25 cellular contexts compared by ENCODE assay signal in the genomic region with DNA sequence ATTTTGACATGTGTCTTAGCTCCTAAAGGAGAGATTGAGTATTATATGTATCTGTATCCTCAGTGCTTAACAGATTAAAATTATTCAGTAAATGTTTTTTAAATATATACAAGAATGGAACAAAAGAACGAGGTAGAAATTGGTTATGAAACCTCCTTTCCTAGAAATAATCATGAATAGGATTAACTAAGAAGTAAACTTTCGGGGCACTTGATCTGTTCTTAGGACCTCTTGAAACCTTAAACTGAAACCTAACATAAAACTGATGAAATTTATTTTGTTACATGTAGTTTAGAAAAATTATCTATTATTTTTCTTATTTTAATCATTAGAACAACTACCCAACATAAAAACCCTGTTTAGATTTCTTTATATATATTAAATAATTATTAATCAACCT.
"Had no signal": no experiment of that assay in that cellular context is flagged by ENCODE, and none has a peak within 500 bp of the region (broad histone marks: within the 10 kb centered on the region; RNA-seq: fewer than 3 reads in every experiment).

No MANE protein-coding gene starts in this region.

- H3K27ac Mint-ChIP-seq: dendritic cell treated with granulocyte-macrophage colony-stimulating factor and Interleukin-4, amounts not matched to agents 40 ng/mL and 50 ng/mL, for 4 days; effector memory CD8-positive, alpha-beta T cell; endodermal cell had no signal

- H3K4me1 Mint-ChIP-seq: endodermal cell had no signal

- H3K4me1 ChIP-seq: colonic mucosa, esophagus squamous epithelium had no signal

- H3K27me3 ChIP-seq: colonic mucosa, dorsolateral prefrontal cortex, esophagus muscularis mucosa, esophagus squamous epithelium, foreskin keratinocyte, gastrocnemius medialis, gastroesophageal sphincter, heart left ventricle, heart right ventricle had no signal

- H3K27ac ChIP-seq: colonic mucosa, coronary artery, dorsolateral prefrontal cortex, epithelial cell of prostate, esophagus muscularis mucosa, esophagus squamous epithelium, foreskin keratinocyte, gastrocnemius medialis, gastroesophageal sphincter, heart left ventricle, heart right ventricle had no signal

- H3K9me3 Mint-ChIP-seq: dendritic cell treated with granulocyte-macrophage colony-stimulating factor and Interleukin-4, amounts not matched to agents 40 ng/mL and 50 ng/mL, for 4 days; endodermal cell had no signal

- H3K36me3 ChIP-seq: colonic mucosa, esophagus muscularis mucosa, esophagus squamous epithelium, gastrocnemius medialis, gastroesophageal sphincter, heart left ventricle, heart right ventricle had no signal

- H3K4me3 ChIP-seq: colonic mucosa, coronary artery, dorsolateral prefrontal cortex, esophagus muscularis mucosa, esophagus squamous epithelium, gastrocnemius medialis, gastroesophageal sphincter, heart left ventricle, heart right ventricle had no signal

- H3K9me3 ChIP-seq: colonic mucosa, esophagus muscularis mucosa, esophagus squamous epithelium, gastrocnemius medialis, gastroesophageal sphincter had no signal

- DNase-seq: colonic mucosa; cortex of kidney; dermis blood vessel endothelial cell; dorsolateral prefrontal cortex; effector CD4-positive, alpha-beta T cell; effector CD8-positive, alpha-beta T cell; effector memory CD4-positive, alpha-beta T cell; effector memory CD8-positive, alpha-beta T cell; endodermal cell; erythroblast; esophagus squamous epithelium; foreskin fibroblast; foreskin keratinocyte; foreskin melanocyte; gastrocnemius medialis; glutamatergic neuron; head of caudate nucleus; heart left ventricle; heart right ventricle had no signal

- H3K4me3 Mint-ChIP-seq: dendritic cell treated with granulocyte-macrophage colony-stimulating factor and Interleukin-4, amounts not matched to agents 40 ng/mL and 50 ng/mL, for 4 days; effector memory CD8-positive, alpha-beta T cell; endodermal cell had no signal

- ATAC-seq: effector memory CD8-positive, alpha-beta T cell; esophagus mucosa; foreskin keratinocyte; gastrocnemius medialis; gastroesophageal sphincter; heart left ventricle; heart right ventricle had no signal
